Comparison of ENCODE assay signal across 16 cellular contexts in genomic region chr9:36895744-36896260, GRCh38.
"Had no signal": no experiment of that assay in that cellular context is flagged by ENCODE, and none has a peak within 500 bp of the region (broad histone marks: within the 10 kb centered on the region; RNA-seq: fewer than 3 reads in every experiment).

No MANE protein-coding gene starts in this region.

- H3K27me3 ChIP-seq: testis, upper lobe of right lung had no signal

- H3K4me1 Mint-ChIP-seq: neural crest cell had no signal

- H3K9me3 ChIP-seq: esophagus squamous epithelium, testis, upper lobe of right lung had no signal

- H3K4me3 ChIP-seq: cardiac muscle cell, esophagus squamous epithelium, testis, upper lobe of right lung had no signal

- FAIRE-seq: islet of Langerhans had no signal

- H3K4me3 Mint-ChIP-seq: activated naive CD4-positive, alpha-beta T cell treated with anti-CD3 and anti-CD28 coated beads for 36 hours; neural crest cell; stimulated activated naive CD8-positive, alpha-beta T cell treated with anti-CD3 and anti-CD28 coated beads, Interleukin-15, Interleukin-2, amounts not matched to agents 100 ng/mL and 50 ng/mL, for 24 hours had no signal

- DNase-seq: activated CD4-positive, alpha-beta T cell treated with anti-CD3 and anti-CD28 coated beads for 1 hour; activated CD4-positive, alpha-beta T cell treated with anti-CD3 and anti-CD28 coated beads, Interleukin-2, amount 50 U/mL, for 48 hours; activated naive CD4-positive, alpha-beta T cell treated with anti-CD3 and anti-CD28 coated beads for 36 hours; esophagus squamous epithelium; foreskin melanocyte; mammary epithelial cell; stimulated activated CD4-positive, alpha-beta T cell treated with anti-CD3 and anti-CD28 coated beads, Interleukin-12 subunit alpha, Interleukin-12 subunit beta, amount 100 ng/mL, for 4 hours; T-helper 2 cell; testis; upper lobe of right lung had no signal

- H3K36me3 ChIP-seq: cardiac muscle cell, esophagus squamous epithelium, upper lobe of right lung had no signal

- ATAC-seq: left lobe of liver, sciatic nerve, upper lobe of right lung had no signal

- H3K4me1 ChIP-seq: esophagus squamous epithelium, testis, upper lobe of right lung had no signal

- H3K27ac Mint-ChIP-seq: activated naive CD4-positive, alpha-beta T cell treated with anti-CD3 and anti-CD28 coated beads for 36 hours; stimulated activated naive CD8-positive, alpha-beta T cell treated with anti-CD3 and anti-CD28 coated beads, Interleukin-15, Interleukin-2, amounts not matched to agents 100 ng/mL and 50 ng/mL, for 24 hours had no signal

- H3K9me3 Mint-ChIP-seq: activated naive CD4-positive, alpha-beta T cell treated with anti-CD3 and anti-CD28 coated beads for 36 hours; neural crest cell; stimulated activated naive CD8-positive, alpha-beta T cell treated with anti-CD3 and anti-CD28 coated beads, Interleukin-15, Interleukin-2, amounts not matched to agents 100 ng/mL and 50 ng/mL, for 24 hours had no signal

- H3K27ac ChIP-seq: cardiac muscle cell, esophagus squamous epithelium, testis, upper lobe of right lung had no signal
